Comparison of ENCODE assay signal across 14 cellular contexts in the genomic region with DNA sequence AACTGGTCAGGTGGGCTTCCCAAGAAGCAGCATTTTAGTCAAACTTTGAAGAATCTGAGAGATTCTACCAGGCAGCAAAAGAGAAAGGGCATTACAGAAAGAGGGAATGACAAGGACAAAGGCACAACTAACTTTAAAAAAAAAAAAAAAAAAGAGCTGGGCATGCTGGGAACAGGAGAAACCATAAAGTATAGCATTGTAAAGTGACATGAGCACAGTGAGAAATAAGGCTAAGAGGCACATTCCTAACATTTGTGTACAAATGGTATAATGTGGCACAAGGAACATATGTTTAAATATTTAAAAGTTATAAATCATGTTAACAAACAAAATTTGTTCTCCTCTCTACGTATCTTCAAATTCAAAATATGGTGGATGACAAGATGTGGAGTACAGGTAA.
DNase-seq lines count a peak whose midpoint lies in the region; ATAC-seq and TF ChIP-seq lines count a peak whose summit lies in the region.
"Had no signal": no experiment of that assay in that cellular context is flagged by ENCODE, and none has a peak within 500 bp of the region (broad histone marks: within the 10 kb centered on the region; RNA-seq: fewer than 3 reads in every experiment).

No MANE protein-coding gene starts in this region.

- peaks cover 6% of the 10 kb centered on the region for H3K9me3 ChIP-seq in OCI-LY3 (ENCODE audit: insufficient read depth, low read length)

- H3K36me3 Mint-ChIP-seq in Calu3 (ENCODE audit: insufficient read depth, unreplicated experiment): no peaks in the 10 kb centered on the region
- H3K36me3 Mint-ChIP-seq in natural killer cell treated with Interleukin-12 subunit alpha and Interleukin-12 subunit beta and Interleukin-15 and Interleukin-18, amount 100 ng/mL, for 72 hours: peaks cover 32% of the 10 kb centered on the region
- H3K36me3 Mint-ChIP-seq: CD4-positive, CD25-positive, alpha-beta regulatory T cell had no signal

- intact Hi-C loops in Calu3 (cut with micrococcal nuclease; ENCODE audit: unreplicated experiment): no loop called here

- no peaks in the 10 kb centered on the region for H4K20me1 ChIP-seq in OCI-LY3 (ENCODE audit: insufficient read depth, low read length)

- DNase-seq in Calu3: no peak
- DNase-seq in natural killer cell treated with Interleukin-12 subunit alpha and Interleukin-12 subunit beta and Interleukin-15 and Interleukin-18, amount 100 ng/mL, for 72 hours (ENCODE audit: low spot score): no peak
- no peak for DNase-seq in pons (ENCODE audit: low spot score)
- no peak for DNase-seq in islet precursor cell
- no peak for DNase-seq in epidermal melanocyte (ENCODE audit: insufficient read length, low spot score)
- DNase-seq: H7, NCI-H1417, NCI-H2029, NCI-H510A, SJCRH30 had no signal

- no peak overlapping the region for H3K4me3 Mint-ChIP-seq in Calu3 (ENCODE audit: low read depth, unreplicated experiment)
- no peak overlapping the region for H3K4me3 Mint-ChIP-seq in natural killer cell treated with Interleukin-12 subunit alpha and Interleukin-12 subunit beta and Interleukin-15 and Interleukin-18, amount 100 ng/mL, for 72 hours
- H3K4me3 Mint-ChIP-seq: CD4-positive, CD25-positive, alpha-beta regulatory T cell had no signal

- peak overlapping the region; percentile 19 for H3K27ac Mint-ChIP-seq in Calu3 (ENCODE audit: unreplicated experiment)
- peak overlapping the region; percentile 46 to 78 for H3K27ac Mint-ChIP-seq in natural killer cell treated with Interleukin-12 subunit alpha and Interleukin-12 subunit beta and Interleukin-15 and Interleukin-18, amount 100 ng/mL, for 72 hours
- H3K27ac Mint-ChIP-seq: CD4-positive, CD25-positive, alpha-beta regulatory T cell had no signal

- ATAC-seq in esophagus mucosa: peak; percentile 19
- ATAC-seq in natural killer cell treated with Interleukin-12 subunit alpha and Interleukin-12 subunit beta and Interleukin-15 and Interleukin-18, amount 100 ng/mL, for 72 hours: no peak
- no peak for ATAC-seq in GM19397 (IDR thresholded peaks at IDR 0.05; ENCODE audit: unreplicated experiment)

- H3K4me3 ChIP-seq in OCI-LY3 (ENCODE audit: low read length): no peak overlapping the region
- H3K4me3 ChIP-seq: SJCRH30 had no signal

- no TSS peak for BruUV-seq in Calu3 (replicated peaks; lab: Mats Ljungman, UMichigan)

- peak overlapping the region; percentile 50 for H3K27ac ChIP-seq in OCI-LY3 (ENCODE audit: low read length)
- H3K27ac ChIP-seq: SJCRH30 had no signal

- no peaks in the 10 kb centered on the region for H3K27me3 ChIP-seq in OCI-LY3 (ENCODE audit: low read depth, low read length)

- no peak for TF ChIP-seq CTCF in Calu3 (IDR thresholded peaks at IDR 0.05; ENCODE audit: unreplicated experiment)
- no peak for TF ChIP-seq CTCF in OCI-LY3 (IDR thresholded peaks at IDR 0.05; ENCODE audit: low read depth, low read length)

- H3K4me2 ChIP-seq in OCI-LY3 (ENCODE audit: low read length): peak overlapping the region; percentile 31

- H3K27me3 Mint-ChIP-seq in Calu3 (ENCODE audit: unreplicated experiment): no peaks in the 10 kb centered on the region
- H3K27me3 Mint-ChIP-seq in natural killer cell treated with Interleukin-12 subunit alpha and Interleukin-12 subunit beta and Interleukin-15 and Interleukin-18, amount 100 ng/mL, for 72 hours: peaks cover under 1 to 3% of the 10 kb centered on the region in 2 donors

- H3K79me2 ChIP-seq in OCI-LY3 (ENCODE audit: low read length): no peaks in the 10 kb centered on the region

- peaks cover 7% of the 10 kb centered on the region for H3K9me3 Mint-ChIP-seq in Calu3 (ENCODE audit: low read depth, unreplicated experiment)
- peaks cover 12% of the 10 kb centered on the region for H3K9me3 Mint-ChIP-seq in natural killer cell treated with Interleukin-12 subunit alpha and Interleukin-12 subunit beta and Interleukin-15 and Interleukin-18, amount 100 ng/mL, for 72 hours

- H3K4me1 Mint-ChIP-seq in Calu3 (ENCODE audit: low read depth, unreplicated experiment): peaks cover 16% of the 10 kb centered on the region
- H3K4me1 Mint-ChIP-seq in natural killer cell treated with Interleukin-12 subunit alpha and Interleukin-12 subunit beta and Interleukin-15 and Interleukin-18, amount 100 ng/mL, for 72 hours (ENCODE audit: low read depth in 2 of 2): peaks cover 12 to 14% of the 10 kb centered on the region in 2 donors

- no peak overlapping the region for H3K9ac ChIP-seq in OCI-LY3 (ENCODE audit: low read length)

- H3K36me3 ChIP-seq in OCI-LY3 (replicated peaks; ENCODE audit: low read depth, low read length): no peaks in the 10 kb centered on the region
- H3K36me3 ChIP-seq: SJCRH30 had no signal

- H2AFZ ChIP-seq in OCI-LY3 (ENCODE audit: low read depth, low read length): no peak overlapping the region

- peaks cover 18% of the 10 kb centered on the region for H3K4me1 ChIP-seq in OCI-LY3 (ENCODE audit: low read length)
- H3K4me1 ChIP-seq: SJCRH30 had no signal

- CTCF ChIA-PET in Calu3 (lab: Charles Lee): no interaction called here
